ENCODE assay signal across 13 cellular contexts in genomic region chr9:133278161-133279131, GRCh38. TPM values are rescaled to one million over a fixed set of nuclear protein-coding genes. Genes with fewer than 3 reads are reported as not detected.
"Had no signal": no experiment of that assay in that cellular context is flagged by ENCODE, and none has a peak within 500 bp of the region (broad histone marks: within the 10 kb centered on the region; RNA-seq: fewer than 3 reads in every experiment).

No MANE protein-coding gene starts in this region.

- H3K27ac Mint-ChIP-seq: activated naive CD8-positive, alpha-beta T cell; activated T-cell treated with anti-CD3 and anti-CD28 coated beads, Interleukin-2, amount 50 U/mL, for 24 hours; mesothelial cell of epicardium had no signal

- H3K4me3 Mint-ChIP-seq: activated naive CD8-positive, alpha-beta T cell; activated T-cell treated with anti-CD3 and anti-CD28 coated beads, Interleukin-2, amount 50 U/mL, for 24 hours; mesothelial cell of epicardium; neural crest cell had no signal

- H3K4me1 Mint-ChIP-seq: neural crest cell had no signal

- DNase-seq: activated gamma-delta T cell treated with Interleukin-2 at 50 U/mL for 16 hours; activated T-cell treated with anti-CD3 and anti-CD28 coated beads, Interleukin-2, amount 50 U/mL, for 24 hours; amniotic stem cell; caudate nucleus; foreskin keratinocyte; glutamatergic neuron; hypothalamus; ovary; T-helper 2 cell had no signal

- ATAC-seq: foreskin keratinocyte, sciatic nerve had no signal

- H3K9me3 Mint-ChIP-seq: activated T-cell treated with anti-CD3 and anti-CD28 coated beads, Interleukin-2, amount 50 U/mL, for 24 hours; mesothelial cell of epicardium had no signal

- H3K36me3 Mint-ChIP-seq: activated naive CD8-positive, alpha-beta T cell; mesothelial cell of epicardium had no signal

RNA-seq across cellular contexts. Expression of gene ABO, which starts 3.4 kb away (rescaled TPM):
- total RNA-seq: foreskin keratinocyte had no signal
- polyA plus RNA-seq: foreskin keratinocyte had no signal
